26 cellular contexts compared by ENCODE assay signal in genomic region chr11:15371533-15371932, GRCh38.
"Had no signal": no experiment of that assay in that cellular context is flagged by ENCODE, and none has a peak within 500 bp of the region (broad histone marks: within the 10 kb centered on the region; RNA-seq: fewer than 3 reads in every experiment).

No MANE protein-coding gene starts in this region.

- H3K27ac ChIP-seq: hepatocyte, left ventricle myocardium inferior, pancreas, prostate gland, skin epidermis, tibial nerve, upper lobe of left lung, vagina had no signal

- H3K9me3 ChIP-seq: left ventricle myocardium inferior, mucosa of descending colon, pancreas, prostate gland, tibial nerve, upper lobe of left lung, vagina had no signal

- H3K27ac Mint-ChIP-seq: naive thymus-derived CD4-positive, alpha-beta T cell; natural killer cell treated with Interleukin-12 subunit alpha and Interleukin-12 subunit beta and Interleukin-15 and Interleukin-18, amount 100 ng/mL, for 72 hours; stimulated activated naive CD8-positive, alpha-beta T cell treated with anti-CD3 and anti-CD28 coated beads, Interleukin-15, amount 100 ng/mL, for 72 hours had no signal

- H3K4me3 Mint-ChIP-seq: naive thymus-derived CD4-positive, alpha-beta T cell; natural killer cell treated with Interleukin-12 subunit alpha and Interleukin-12 subunit beta and Interleukin-15 and Interleukin-18, amount 100 ng/mL, for 72 hours; neural crest cell; stimulated activated naive CD8-positive, alpha-beta T cell treated with anti-CD3 and anti-CD28 coated beads, Interleukin-15, amount 100 ng/mL, for 72 hours had no signal

- H3K36me3 Mint-ChIP-seq: naive thymus-derived CD4-positive, alpha-beta T cell; natural killer cell treated with Interleukin-12 subunit alpha and Interleukin-12 subunit beta and Interleukin-15 and Interleukin-18, amount 100 ng/mL, for 72 hours had no signal

- H3K27me3 ChIP-seq: hepatocyte, pancreas, tibial nerve, upper lobe of left lung, vagina had no signal

- DNase-seq: islet precursor cell; left ventricle myocardium inferior; midbrain; mucosa of descending colon; naive thymus-derived CD4-positive, alpha-beta T cell; nucleus accumbens; pancreas; posterior cingulate gyrus; retina; right cardiac atrium; stimulated activated CD4-positive, alpha-beta T cell treated with anti-CD3 and anti-CD28 coated beads, Interleukin-12 subunit alpha, Interleukin-12 subunit beta, amount 100 ng/mL, for 4 hours; stimulated activated CD4-positive, alpha-beta T cell treated with anti-CD3 and anti-CD28 coated beads, Interleukin-15, amount 100 ng/mL, for 24 hours; stimulated activated CD4-positive, alpha-beta T cell treated with anti-CD3 and anti-CD28 coated beads, Interleukin-2, amount 100 ng/mL, for 24 hours; stimulated activated CD4-positive, alpha-beta T cell treated with anti-CD3 and anti-CD28 coated beads, Interleukin-4, amount 100 ng/mL, for 1 hour; stimulated activated naive CD4-positive, alpha-beta T cell treated with Interleukin-2 at 50 U/mL for 16 hours; stimulated activated naive CD8-positive, alpha-beta T cell treated with anti-CD3 and anti-CD28 coated beads, Interleukin-15, amount 100 ng/mL, for 72 hours; substantia nigra; upper lobe of left lung had no signal

- ATAC-seq: mucosa of descending colon; naive thymus-derived CD4-positive, alpha-beta T cell; natural killer cell treated with Interleukin-12 subunit alpha and Interleukin-12 subunit beta and Interleukin-15 and Interleukin-18, amount 100 ng/mL, for 72 hours; pancreas; right cardiac atrium; sciatic nerve; stimulated activated naive CD8-positive, alpha-beta T cell treated with anti-CD3 and anti-CD28 coated beads, Interleukin-15, amount 100 ng/mL, for 72 hours had no signal

- H3K4me1 Mint-ChIP-seq: naive thymus-derived CD4-positive, alpha-beta T cell; stimulated activated naive CD8-positive, alpha-beta T cell treated with anti-CD3 and anti-CD28 coated beads, Interleukin-15, amount 100 ng/mL, for 72 hours had no signal
